In the genomic region with DNA sequence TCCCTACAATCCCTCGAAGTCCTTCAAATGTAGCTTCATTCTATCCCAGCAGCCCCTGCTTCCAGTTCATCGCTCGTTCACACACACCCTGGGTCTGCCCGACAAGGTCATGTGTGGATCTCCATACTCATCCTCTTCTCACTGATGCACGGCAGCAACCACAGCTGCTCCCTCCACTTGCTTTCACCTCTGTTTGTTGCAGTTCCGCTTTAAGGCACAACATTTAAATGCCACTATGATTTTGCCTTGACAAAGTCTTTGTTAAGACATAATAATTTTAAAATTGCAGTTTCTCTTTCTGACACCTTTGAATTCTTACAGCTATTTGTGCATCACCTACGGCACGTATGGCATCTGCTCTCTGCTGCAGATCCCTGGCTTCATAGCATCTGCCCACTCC, we compare ENCODE assay signal across 15 cellular contexts. TPM values are rescaled to one million over a fixed set of nuclear protein-coding genes. Genes with fewer than 3 reads are reported as not detected.
DNase-seq lines count a peak whose midpoint lies in the region; ATAC-seq, FAIRE-seq and TF ChIP-seq lines count a peak whose summit lies in the region.
"Had no signal": no experiment of that assay in that cellular context is flagged by ENCODE, and none has a peak within 500 bp of the region (broad histone marks: within the 10 kb centered on the region; RNA-seq: fewer than 3 reads in every experiment).

No MANE protein-coding gene starts in this region.

- intact Hi-C loops in gastrocnemius medialis (cut with DNase I; ENCODE audit: low total_unique reads) = no loop called here

- DNase-seq in D721Med (ENCODE audit: insufficient read length, low spot score) = peak; percentile 34
- peak; percentile 35 for DNase-seq in DMS79 treated with DMSO at 0.1 percent for 48 hours (lab: John Stamatoyannopoulos, UW)
- DNase-seq in MM.1S = no peak
- no peak for DNase-seq in astrocyte (ENCODE audit: low read depth)
- no peak for DNase-seq in suprapubic skin (ENCODE audit: low spot score in 2 of 2)
- DNase-seq in gastrocnemius medialis = no peak
- DNase-seq: CD8-positive, alpha-beta memory T cell; DMS 273 treated with DMSO at 0.1 percent for 48 hours; HFFc6; KG1; NCI-H2029; NCI-H526 treated with DMSO at 0.1 percent for 48 hours; SHP77 treated with DMSO at 0.1 percent for 48 hours had no signal

- no peak overlapping the region; the same call in 1 of the 2 replicates for H3K4me3 ChIP-seq in MM.1S (ENCODE audit: low read length)
- no peak overlapping the region for H3K4me3 ChIP-seq in astrocyte (ENCODE audit: insufficient read depth, low read depth, low read length)
- no peak overlapping the region for H3K4me3 ChIP-seq in suprapubic skin
- no peak overlapping the region for H3K4me3 ChIP-seq in gastrocnemius medialis

- no peak for TF ChIP-seq POLR2A in suprapubic skin (IDR thresholded peaks at IDR 0.05)
- TF ChIP-seq POLR2A in gastrocnemius medialis (IDR thresholded peaks at IDR 0.05) = no peak

- peaks cover 49% of the 10 kb centered on the region for H3K4me1 Mint-ChIP-seq in astrocyte (ENCODE audit: low read depth, unreplicated experiment)

- no peaks in the 10 kb centered on the region for H3K9me2 ChIP-seq in MM.1S (replicated peaks; ENCODE audit: insufficient read depth, low read length)

- no peak overlapping the region for H3K9ac ChIP-seq in MM.1S (ENCODE audit: low read length)
- H3K9ac ChIP-seq in astrocyte (ENCODE audit: low read length) = no peak overlapping the region

- no peaks in the 10 kb centered on the region for H3K27me3 Mint-ChIP-seq in astrocyte (ENCODE audit: low read depth, unreplicated experiment)

- H3K4me2 ChIP-seq in MM.1S (ENCODE audit: low read depth, low read length) = peak overlapping the region; percentile 6; the same call in 1 of the 2 replicates
- H3K4me2 ChIP-seq in astrocyte (ENCODE audit: low read length) = no peak overlapping the region

- H3K9me3 Mint-ChIP-seq in astrocyte (ENCODE audit: unreplicated experiment) = no peaks in the 10 kb centered on the region
- H3K9me3 Mint-ChIP-seq: CD8-positive, alpha-beta memory T cell; HFFc6; T-helper 2 cell treated with Interferon-gamma antibody and Interleukin-4, amounts not matched to agents 5 μg/mL and 100 μg/mL, for 36 hours had no signal

- H3K4me1 ChIP-seq in MM.1S (ENCODE audit: low read length) (peaks cover 19% of the 10 kb centered on the region), astrocyte (ENCODE audit: insufficient read depth, low read length) (peaks cover 12% of the 10 kb centered on the region), suprapubic skin (no peaks in the 10 kb centered on the region), gastrocnemius medialis (no peaks in the 10 kb centered on the region)

- in situ Hi-C loops in gastrocnemius medialis (cut with MboI; ENCODE audit: low sequenced_read_pairs in 4 of 4) = no loop called here

- peak overlapping the region; percentile 4 for H3K27ac Mint-ChIP-seq in astrocyte (ENCODE audit: unreplicated experiment)
- H3K27ac Mint-ChIP-seq: CD8-positive, alpha-beta memory T cell; HFFc6; T-helper 2 cell treated with Interferon-gamma antibody and Interleukin-4, amounts not matched to agents 5 μg/mL and 100 μg/mL, for 36 hours had no signal

- H3K79me2 ChIP-seq in MM.1S (ENCODE audit: low read length) (no peaks in the 10 kb centered on the region), astrocyte (ENCODE audit: insufficient read depth, low read length) (no peaks in the 10 kb centered on the region)

- no peaks in the 10 kb centered on the region for H3K36me3 ChIP-seq in MM.1S (replicated peaks; ENCODE audit: insufficient read depth, low read length)
- H3K36me3 ChIP-seq in astrocyte (ENCODE audit: insufficient read depth, low read length) = no peaks in the 10 kb centered on the region
- no peaks in the 10 kb centered on the region for H3K36me3 ChIP-seq in suprapubic skin
- H3K36me3 ChIP-seq in gastrocnemius medialis = no peaks in the 10 kb centered on the region

- peak overlapping the region; percentile 60 for H3K4me3 Mint-ChIP-seq in astrocyte (ENCODE audit: unreplicated experiment)
- H3K4me3 Mint-ChIP-seq: CD8-positive, alpha-beta memory T cell; HFFc6; T-helper 2 cell treated with Interferon-gamma antibody and Interleukin-4, amounts not matched to agents 5 μg/mL and 100 μg/mL, for 36 hours had no signal

- no peaks in the 10 kb centered on the region for H3K9me3 ChIP-seq in MM.1S (replicated peaks; ENCODE audit: insufficient read depth, low read length)
- H3K9me3 ChIP-seq in astrocyte (ENCODE audit: insufficient read depth, low read depth, low read length) = no peaks in the 10 kb centered on the region
- H3K9me3 ChIP-seq in suprapubic skin = no peaks in the 10 kb centered on the region
- no peaks in the 10 kb centered on the region for H3K9me3 ChIP-seq in gastrocnemius medialis

- H3K27ac ChIP-seq in MM.1S (ENCODE audit: low read length) (no peak overlapping the region), astrocyte (ENCODE audit: low read depth, low read length) (no peak overlapping the region), suprapubic skin (no peak overlapping the region), gastrocnemius medialis (no peak overlapping the region)

- no peaks in the 10 kb centered on the region for H4K20me1 ChIP-seq in MM.1S (ENCODE audit: insufficient read depth, low read length)
- H4K20me1 ChIP-seq in astrocyte (ENCODE audit: insufficient read depth, low read length) = no peaks in the 10 kb centered on the region

- TF ChIP-seq CTCF in D721Med (IDR thresholded peaks at IDR 0.05; ENCODE audit: insufficient read depth, missing control alignments) (no peak), MM.1S (IDR thresholded peaks at IDR 0.05; ENCODE audit: low read length) (no peak), astrocyte (IDR thresholded peaks at IDR 0.05; ENCODE audit: insufficient read depth, low read depth, low read length) (no peak), suprapubic skin (IDR thresholded peaks at IDR 0.05) (no peak), gastrocnemius medialis (IDR thresholded peaks at IDR 0.05 in 4 of 5, conservative IDR thresholded peaks at IDR 0.05 in 1 of 5) (no peak)

- FAIRE-seq in D721Med (lab: Jason Lieb, UNC) = no peak
- no peak for FAIRE-seq in astrocyte (lab: Jason Lieb, UNC)

- TF ChIP-seq EP300 in suprapubic skin (IDR thresholded peaks at IDR 0.05) = no peak

- WGBS in suprapubic skin = 89% methylated on average over 8 of the region's 8 CpGs

- no peaks in the 10 kb centered on the region for H3K27me3 ChIP-seq in MM.1S (replicated peaks; ENCODE audit: insufficient read depth, low read length)
- H3K27me3 ChIP-seq in astrocyte (ENCODE audit: insufficient read depth, low read length) = no peaks in the 10 kb centered on the region
- peaks cover 12% of the 10 kb centered on the region for H3K27me3 ChIP-seq in suprapubic skin
- no peaks in the 10 kb centered on the region for H3K27me3 ChIP-seq in gastrocnemius medialis

- H3K36me3 Mint-ChIP-seq in astrocyte (ENCODE audit: low read depth, unreplicated experiment) = no peaks in the 10 kb centered on the region

- H2AFZ ChIP-seq in MM.1S (ENCODE audit: low read length) = no peak overlapping the region
- no peak overlapping the region for H2AFZ ChIP-seq in astrocyte (ENCODE audit: low read depth, low read length)

- no peak for ATAC-seq in gastrocnemius medialis
- ATAC-seq in GM19463 (IDR thresholded peaks at IDR 0.05; ENCODE audit: unreplicated experiment) = no peak

- H3F3A ChIP-seq in MM.1S (ENCODE audit: insufficient read depth, low read length) = peaks cover 16% of the 10 kb centered on the region

RNA-seq across cellular contexts. Expression of gene ODAPH, which starts 1.8 kb away (rescaled TPM):
- total RNA-seq in astrocyte (55.3 TPM in 2 replicates), suprapubic skin (under 1 TPM in 1 of 4 donors, not detected in 3; 0.56 TPM), gastrocnemius medialis (not detected)
- total RNA-seq: CD8-positive, alpha-beta memory T cell; HFFc6 had no signal

RNA-seq across cellular contexts. Expression of gene THAP6, which starts 43.4 kb away (rescaled TPM):
- total RNA-seq in astrocyte (17.0 and 20.6 TPM in 2 replicates), suprapubic skin (10 to 100 TPM; 13.0 to 45.0 (median 17.0) TPM), gastrocnemius medialis (10 to 100 TPM in 3 of 4 donors, 1 to 10 TPM in 1; 6.0 to 27.3 (median 13.9) TPM)

RNA-seq across cellular contexts. Expression of gene RCHY1, which starts 43.5 kb away (rescaled TPM):
- total RNA-seq in astrocyte (35.3 and 40.7 TPM in 2 replicates), suprapubic skin (10 to 100 TPM; 11.4 to 24.2 (median 20.6) TPM), gastrocnemius medialis (10 to 100 TPM; 14.0 to 18.7 (median 15.8) TPM)

Comparison
In these comparisons a context has a peak if more than half of its experiments do, and no peak if none do; other contexts are left out.
1. DNase-seq: peak in D721Med (single experiment) and DMS79 treated with DMSO at 0.1 percent for 48 hours (single experiment); none in MM.1S (single experiment), astrocyte (single experiment), suprapubic skin (0 of 2) and gastrocnemius medialis (0 of 2).
2. RNA of gene ODAPH, which starts 1.8 kb away (total RNA-seq): 55.3 TPM in astrocyte; 0.56 TPM in suprapubic skin and not detected in gastrocnemius medialis; every median in the first group is over 10 times any median in the second.